In genomic region chr19:7900401-7900870, GRCh38 we compare ENCODE assay signal across 21 cellular contexts. TPM values are rescaled to one million over a fixed set of nuclear protein-coding genes. Genes with fewer than 3 reads are reported as not detected.
DNase-seq lines count a peak whose midpoint lies in the region; ATAC-seq, FAIRE-seq and TF ChIP-seq lines count a peak whose summit lies in the region.
"Had no signal": no experiment of that assay in that cellular context is flagged by ENCODE, and none has a peak within 500 bp of the region (broad histone marks: within the 10 kb centered on the region; RNA-seq: fewer than 3 reads in every experiment).

No MANE protein-coding gene starts in this region.

- no peak for ATAC-seq in GM19452 (IDR thresholded peaks at IDR 0.05; ENCODE audit: unreplicated experiment)
- ATAC-seq in gastroesophageal sphincter, result no peak
- ATAC-seq: GM12878 had no signal

- H3K4me3 ChIP-seq in NT2/D1 (ENCODE audit: insufficient read length, low read depth) (no peak overlapping the region), keratinocyte (ENCODE audit: control insufficient read depth in 2 of 3, extremely low read depth in 1 of 3, insufficient read depth in 2 of 3, low read depth in 1 of 3, low read length in 3 of 3) (no peak overlapping the region), gastroesophageal sphincter (no peak overlapping the region)
- H3K4me3 ChIP-seq: GM12878 had no signal

- H3K9ac ChIP-seq in NT2/D1 (ENCODE audit: insufficient read length, low read depth), result peak overlapping the region; percentile 17
- peak overlapping the region; percentile 67 for H3K9ac ChIP-seq in keratinocyte (ENCODE audit: control insufficient read depth, extremely low read depth, insufficient read depth, low read length)
- H3K9ac ChIP-seq: KMS-11 had no signal

- TF ChIP-seq EP300 in gastroesophageal sphincter (IDR thresholded peaks at IDR 0.05), result no peak

- peaks cover 1% of the 10 kb centered on the region for H3K36me3 Mint-ChIP-seq in activated T-helper 1 cell treated with anti-CD3 and anti-CD28 coated beads, Interleukin-12 subunit alpha, Interleukin-12 subunit beta, Interleukin-2, Interleukin-4 antibody, amounts not matched to agents 30 ng/mL and 10 ng/mL and 1 ng/mL, durations not matched to agents 14 hours and 24 hours and 36 hours (ENCODE audit: low read depth)

- no peaks in the 10 kb centered on the region for H3K9me3 ChIP-seq in NT2/D1 (ENCODE audit: insufficient read depth, low read length)
- no peaks in the 10 kb centered on the region for H3K9me3 ChIP-seq in keratinocyte (ENCODE audit: control insufficient read depth, low read depth, low read length)
- no peaks in the 10 kb centered on the region for H3K9me3 ChIP-seq in gastroesophageal sphincter

- no peak for TF ChIP-seq CTCF in keratinocyte (optimal IDR thresholded peaks at IDR 0.05 in 1 of 3, IDR thresholded peaks at IDR 0.05 in 1 of 3, conservative IDR thresholded peaks at IDR 0.05 in 1 of 3; ENCODE audit: extremely low read depth in 1 of 3, insufficient read depth in 2 of 3, low read length in 3 of 3)
- no peak for TF ChIP-seq CTCF in gastroesophageal sphincter (IDR thresholded peaks at IDR 0.05)

- peak overlapping the region; percentile 25 for H2AFZ ChIP-seq in keratinocyte (ENCODE audit: control insufficient read depth, low read length)

- H3K4me3 Mint-ChIP-seq in activated T-helper 1 cell treated with anti-CD3 and anti-CD28 coated beads, Interleukin-12 subunit alpha, Interleukin-12 subunit beta, Interleukin-2, Interleukin-4 antibody, amounts not matched to agents 30 ng/mL and 10 ng/mL and 1 ng/mL, durations not matched to agents 14 hours and 24 hours and 36 hours, result peak overlapping the region; percentile 26
- H3K4me3 Mint-ChIP-seq: HFFc6 had no signal

- peaks cover 23% of the 10 kb centered on the region for H3K4me1 Mint-ChIP-seq in activated T-helper 1 cell treated with anti-CD3 and anti-CD28 coated beads, Interleukin-12 subunit alpha, Interleukin-12 subunit beta, Interleukin-2, Interleukin-4 antibody, amounts not matched to agents 30 ng/mL and 10 ng/mL and 1 ng/mL, durations not matched to agents 14 hours and 24 hours and 36 hours (ENCODE audit: low read depth)

- FAIRE-seq in keratinocyte (lab: Jason Lieb, UNC), result no peak
- FAIRE-seq: GM12878, H54 had no signal

- intact Hi-C loops in activated T-helper 1 cell treated with anti-CD3 and anti-CD28 coated beads, Interleukin-12 subunit alpha, Interleukin-12 subunit beta, Interleukin-2, Interleukin-4 antibody, amounts not matched to agents 30 ng/mL and 10 ng/mL and 1 ng/mL, durations not matched to agents 14 hours and 24 hours and 36 hours (cut with micrococcal nuclease), result no loop called here
- intact Hi-C loops in posterior vena cava (cut with DNase I), result no loop called here

- H3K4me1 ChIP-seq in NT2/D1 (ENCODE audit: insufficient read depth, insufficient read length), result peaks cover 23% of the 10 kb centered on the region
- H3K4me1 ChIP-seq in keratinocyte (ENCODE audit: control insufficient read depth, extremely low read depth, insufficient read depth, low read length), result peaks cover 54% of the 10 kb centered on the region
- H3K4me1 ChIP-seq in gastroesophageal sphincter, result peaks cover 4 to 22% (median 16%) of the 10 kb centered on the region in 3 donors

- H3K36me3 ChIP-seq in NT2/D1 (ENCODE audit: insufficient read depth, insufficient read length, low read length) (peaks cover 44% of the 10 kb centered on the region), keratinocyte (ENCODE audit: control insufficient read depth in 2 of 2, extremely low read depth in 1 of 2, insufficient read depth in 2 of 2, low read length in 2 of 2) (peaks cover 9 to 14% of the 10 kb centered on the region in 2 experiments), gastroesophageal sphincter (peaks cover 0 to 3% of the 10 kb centered on the region in 2 donors)

- peak overlapping the region; percentile 95 for H3K27ac ChIP-seq in keratinocyte (ENCODE audit: control insufficient read depth, insufficient read depth, low read length)
- H3K27ac ChIP-seq in gastroesophageal sphincter, result no peak overlapping the region
- H3K27ac ChIP-seq: KMS-11 had no signal

- peaks cover 21% of the 10 kb centered on the region for H3K79me2 ChIP-seq in keratinocyte (ENCODE audit: control insufficient read depth, insufficient read depth, low read length)

- dilution Hi-C loops in keratinocyte (cut with MboI; ENCODE audit: extremely low pct_ligation_motif_present, low sequenced_read_pairs), result no loop called here

- peaks cover 2% of the 10 kb centered on the region for H3K27me3 Mint-ChIP-seq in activated T-helper 1 cell treated with anti-CD3 and anti-CD28 coated beads, Interleukin-12 subunit alpha, Interleukin-12 subunit beta, Interleukin-2, Interleukin-4 antibody, amounts not matched to agents 30 ng/mL and 10 ng/mL and 1 ng/mL, durations not matched to agents 14 hours and 24 hours and 36 hours (ENCODE audit: insufficient read depth)

- H3K27me3 ChIP-seq in NT2/D1 (ENCODE audit: insufficient read depth, insufficient read length) (no peaks in the 10 kb centered on the region), keratinocyte (ENCODE audit: control insufficient read depth, extremely low read depth, insufficient read depth, low read length) (no peaks in the 10 kb centered on the region), gastroesophageal sphincter (peaks cover 16% of the 10 kb centered on the region)

- DNase-seq in NT2/D1 (ENCODE audit: low read depth, low spot score), result no peak
- no peak for DNase-seq in activated T-helper 1 cell treated with anti-CD3 and anti-CD28 coated beads, Interleukin-12 subunit alpha, Interleukin-12 subunit beta, Interleukin-2, Interleukin-4 antibody, amounts not matched to agents 30 ng/mL and 10 ng/mL and 1 ng/mL, durations not matched to agents 14 hours and 24 hours and 36 hours (ENCODE audit: low spot score)
- no peak for DNase-seq in keratinocyte (ENCODE audit: low read depth, low spot score)
- peak; percentile 70 for DNase-seq in posterior vena cava (ENCODE audit: low spot score)
- no peak for DNase-seq in retina
- DNase-seq: ACHN; C1 segment of cervical spinal cord; CD8-positive, alpha-beta memory T cell; DMS53; EL; HFFc6; NCI-H1048; NCI-H1436; NCI-H1930; NCI-H526; Right ventricle myocardium superior had no signal

- no peaks in the 10 kb centered on the region for H3K9me3 Mint-ChIP-seq in activated T-helper 1 cell treated with anti-CD3 and anti-CD28 coated beads, Interleukin-12 subunit alpha, Interleukin-12 subunit beta, Interleukin-2, Interleukin-4 antibody, amounts not matched to agents 30 ng/mL and 10 ng/mL and 1 ng/mL, durations not matched to agents 14 hours and 24 hours and 36 hours
- H3K9me3 Mint-ChIP-seq: HFFc6 had no signal

- TF ChIP-seq POLR2A in gastroesophageal sphincter (IDR thresholded peaks at IDR 0.05), result no peak

- peak overlapping the region; percentile 70 for H3K4me2 ChIP-seq in keratinocyte (ENCODE audit: control insufficient read depth, extremely low read depth, insufficient read depth, low read depth, low read length)
- H3K4me2 ChIP-seq: KMS-11 had no signal

- no peak overlapping the region for H3K27ac Mint-ChIP-seq in activated T-helper 1 cell treated with anti-CD3 and anti-CD28 coated beads, Interleukin-12 subunit alpha, Interleukin-12 subunit beta, Interleukin-2, Interleukin-4 antibody, amounts not matched to agents 30 ng/mL and 10 ng/mL and 1 ng/mL, durations not matched to agents 14 hours and 24 hours and 36 hours
- H3K27ac Mint-ChIP-seq: HFFc6 had no signal

- H3K9me1 ChIP-seq in keratinocyte (ENCODE audit: control insufficient read depth, extremely low read depth, insufficient read depth, low read length), result peaks cover 3% of the 10 kb centered on the region

- 80% methylated on average over 1 of the region's 21 CpGs; no CpG with 5 or more reads in 1 of the 2 donors for WGBS in gastroesophageal sphincter (ENCODE audit: low coverage in 1 of 2), 2 donors

- no peaks in the 10 kb centered on the region for H4K20me1 ChIP-seq in keratinocyte (ENCODE audit: control insufficient read depth, extremely low read depth, insufficient read depth, low read length)

RNA-seq across cellular contexts. Expression of gene MAP2K7, which starts 3.2 kb away (rescaled TPM):
- total RNA-seq in activated T-helper 1 cell treated with anti-CD3 and anti-CD28 coated beads, Interleukin-12 subunit alpha, Interleukin-12 subunit beta, Interleukin-2, Interleukin-4 antibody, amounts not matched to agents 30 ng/mL and 10 ng/mL and 1 ng/mL, durations not matched to agents 14 hours and 24 hours and 36 hours, result 47.6 and 51.9 TPM in 2 replicates
- polyA plus RNA-seq in keratinocyte, result 8.4 to 11.7 TPM (median 10.9 TPM) in 3 replicates
- polyA plus RNA-seq in keratinocyte (2011; ENCODE audit: low read depth), result 15.8 TPM
- polyA plus RNA-seq in keratinocyte (2011; cell fraction: cytosol; rRNA removed), result 5.2 and 11.4 TPM in 2 replicates
- polyA plus RNA-seq in keratinocyte (2011; cell fraction: nucleus; rRNA removed), result 18.9 and 22.4 TPM in 2 replicates
- polyA plus RNA-seq in keratinocyte (2012; ENCODE audit: low replicate concordance), result 14.5 and 18.4 TPM in 2 replicates
- 7.8 to 18.9 TPM (median 8.1 TPM) in 3 replicates for polyA minus RNA-seq in keratinocyte
- polyA minus RNA-seq in keratinocyte (2011; cell fraction: cytosol; rRNA and poly(A)+ RNA removed), result 23.4 TPM
- polyA minus RNA-seq in keratinocyte (2011; cell fraction: nucleus; rRNA and poly(A)+ RNA removed), result 11.3 and 15.2 TPM in 2 replicates
- total RNA-seq in posterior vena cava (10 to 100 TPM; 22.2 to 26.6 TPM), gastroesophageal sphincter (10 to 100 TPM; 13.9 to 23.4 (median 17.9) TPM)

RNA-seq across cellular contexts. Expression of gene LRRC8E, which starts 12.1 kb away (rescaled TPM):
- total RNA-seq in activated T-helper 1 cell treated with anti-CD3 and anti-CD28 coated beads, Interleukin-12 subunit alpha, Interleukin-12 subunit beta, Interleukin-2, Interleukin-4 antibody, amounts not matched to agents 30 ng/mL and 10 ng/mL and 1 ng/mL, durations not matched to agents 14 hours and 24 hours and 36 hours, result not detected in 2 replicates
- 11.5 to 22.2 TPM (median 13.5 TPM) in 3 replicates for polyA plus RNA-seq in keratinocyte
- 8.9 TPM for polyA plus RNA-seq in keratinocyte (2011; ENCODE audit: low read depth)
- polyA plus RNA-seq in keratinocyte (2011; cell fraction: cytosol; rRNA removed), result 6.2 and 7.4 TPM in 2 replicates
- 23.6 and 28.4 TPM in 2 replicates for polyA plus RNA-seq in keratinocyte (2011; cell fraction: nucleus; rRNA removed)
- polyA plus RNA-seq in keratinocyte (2012; ENCODE audit: low replicate concordance), result 10.5 and 20.0 TPM in 2 replicates
- polyA minus RNA-seq in keratinocyte, result 14.7 to 18.5 TPM (median 18.4 TPM) in 3 replicates
- 12.5 TPM for polyA minus RNA-seq in keratinocyte (2011; cell fraction: cytosol; rRNA and poly(A)+ RNA removed)
- 25.3 and 31.3 TPM in 2 replicates for polyA minus RNA-seq in keratinocyte (2011; cell fraction: nucleus; rRNA and poly(A)+ RNA removed)
- total RNA-seq in posterior vena cava (not detected), gastroesophageal sphincter (under 1 TPM; 0.13 to 0.32 (median 0.29) TPM)
- total RNA-seq: CD8-positive, alpha-beta memory T cell; GM12878 had no signal
- polyA plus RNA-seq: CD8-positive, alpha-beta memory T cell had no signal

RNA-seq across cellular contexts. Expression of gene TGFBR3L, which starts 14.2 kb away (rescaled TPM):
- total RNA-seq in activated T-helper 1 cell treated with anti-CD3 and anti-CD28 coated beads, Interleukin-12 subunit alpha, Interleukin-12 subunit beta, Interleukin-2, Interleukin-4 antibody, amounts not matched to agents 30 ng/mL and 10 ng/mL and 1 ng/mL, durations not matched to agents 14 hours and 24 hours and 36 hours, result 6.9 and 7.5 TPM in 2 replicates
- polyA plus RNA-seq in keratinocyte, result 0.28 to 0.72 TPM (median 0.68 TPM) in 3 replicates
- 6.7 TPM for polyA plus RNA-seq in keratinocyte (2011; ENCODE audit: low read depth)
- 0.29 and 1.6 TPM in 2 replicates for polyA plus RNA-seq in keratinocyte (2011; cell fraction: cytosol; rRNA removed)
- polyA plus RNA-seq in keratinocyte (2011; cell fraction: nucleus; rRNA removed), result 0.34 and 1.3 TPM in 2 replicates
- polyA plus RNA-seq in keratinocyte (2012; ENCODE audit: low replicate concordance), result 1.8 and 10.1 TPM in 2 replicates
- not detected in 3 replicates for polyA minus RNA-seq in keratinocyte
- polyA minus RNA-seq in keratinocyte (2011; cell fraction: cytosol; rRNA and poly(A)+ RNA removed), result not detected
- 1.5 TPM in 1 of 2 replicates, not detected in the other for polyA minus RNA-seq in keratinocyte (2011; cell fraction: nucleus; rRNA and poly(A)+ RNA removed)
- total RNA-seq in posterior vena cava (1 to 10 TPM; 1.5 to 4.4 TPM), gastroesophageal sphincter (1 to 10 TPM; 2.8 to 8.5 (median 5.4) TPM)

RNA-seq across cellular contexts. Expression of gene SNAPC2, which starts 19.7 kb away (rescaled TPM):
- 21.3 and 22.4 TPM in 2 replicates for total RNA-seq in activated T-helper 1 cell treated with anti-CD3 and anti-CD28 coated beads, Interleukin-12 subunit alpha, Interleukin-12 subunit beta, Interleukin-2, Interleukin-4 antibody, amounts not matched to agents 30 ng/mL and 10 ng/mL and 1 ng/mL, durations not matched to agents 14 hours and 24 hours and 36 hours
- polyA plus RNA-seq in keratinocyte, result 10.7 to 15.5 TPM (median 10.8 TPM) in 3 replicates
- 5.6 TPM for polyA plus RNA-seq in keratinocyte (2011; ENCODE audit: low read depth)
- 8.6 and 20.3 TPM in 2 replicates for polyA plus RNA-seq in keratinocyte (2011; cell fraction: cytosol; rRNA removed)
- 6.8 and 12.3 TPM in 2 replicates for polyA plus RNA-seq in keratinocyte (2011; cell fraction: nucleus; rRNA removed)
- 20.4 and 21.6 TPM in 2 replicates for polyA plus RNA-seq in keratinocyte (2012; ENCODE audit: low replicate concordance)
- polyA minus RNA-seq in keratinocyte, result 5.8 to 18.7 TPM (median 15.3 TPM) in 3 replicates
- polyA minus RNA-seq in keratinocyte (2011; cell fraction: cytosol; rRNA and poly(A)+ RNA removed), result 15.5 TPM
- polyA minus RNA-seq in keratinocyte (2011; cell fraction: nucleus; rRNA and poly(A)+ RNA removed), result 6.1 and 6.4 TPM in 2 replicates
- total RNA-seq in posterior vena cava (10 to 100 TPM; 25.4 to 28.7 TPM), gastroesophageal sphincter (10 to 100 TPM; 29.5 to 37.7 (median 33.4) TPM)

RNA-seq across cellular contexts. Expression of gene CTXN1, which starts 25.5 kb away (rescaled TPM):
- 1.9 and 2.6 TPM in 2 replicates for total RNA-seq in activated T-helper 1 cell treated with anti-CD3 and anti-CD28 coated beads, Interleukin-12 subunit alpha, Interleukin-12 subunit beta, Interleukin-2, Interleukin-4 antibody, amounts not matched to agents 30 ng/mL and 10 ng/mL and 1 ng/mL, durations not matched to agents 14 hours and 24 hours and 36 hours
- 0.41 to 2.1 TPM (median 1.5 TPM) in 3 replicates for polyA plus RNA-seq in keratinocyte
- polyA plus RNA-seq in keratinocyte (2011; ENCODE audit: low read depth), result 1.2 TPM
- 1.9 and 10.7 TPM in 2 replicates for polyA plus RNA-seq in keratinocyte (2011; cell fraction: cytosol; rRNA removed)
- polyA plus RNA-seq in keratinocyte (2011; cell fraction: nucleus; rRNA removed), result 1.7 and 3.9 TPM in 2 replicates
- 5.0 and 6.3 TPM in 2 replicates for polyA plus RNA-seq in keratinocyte (2012; ENCODE audit: low replicate concordance)
- 0.22 to 2.0 TPM (median 0.30 TPM) in 3 replicates for polyA minus RNA-seq in keratinocyte
- 30.5 TPM for polyA minus RNA-seq in keratinocyte (2011; cell fraction: cytosol; rRNA and poly(A)+ RNA removed)
- polyA minus RNA-seq in keratinocyte (2011; cell fraction: nucleus; rRNA and poly(A)+ RNA removed), result 0.62 and 4.4 TPM in 2 replicates
- total RNA-seq in posterior vena cava (10 to 100 TPM in 1 of 2 donors, 1 to 10 TPM in 1; 5.9 to 11.7 TPM), gastroesophageal sphincter (10 to 100 TPM; 18.3 to 33.3 (median 26.4) TPM)
- polyA plus RNA-seq: CD8-positive, alpha-beta memory T cell had no signal
